ENCODE assay signal across 12 cellular contexts in the genomic region with DNA sequence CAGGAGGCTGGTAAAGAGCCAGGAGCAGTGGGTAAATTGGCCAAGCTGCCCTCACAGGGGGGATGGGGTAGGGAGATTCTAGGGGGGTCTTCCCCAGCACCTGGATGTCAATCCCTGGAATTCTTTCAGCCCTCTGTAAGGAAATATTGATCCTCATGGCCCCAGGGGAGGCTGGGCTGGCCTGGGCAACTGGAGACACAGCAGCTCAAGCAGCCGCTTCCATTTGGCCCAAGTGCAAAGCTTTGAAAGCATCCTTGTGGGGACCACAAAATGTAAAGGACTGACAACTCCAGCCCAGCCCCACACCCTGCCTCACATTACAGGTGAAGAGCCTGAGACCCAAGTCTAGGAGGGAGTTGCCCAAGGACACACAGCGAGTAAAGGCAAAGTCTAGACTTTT. TPM values are rescaled to one million over a fixed set of nuclear protein-coding genes. Genes with fewer than 3 reads are reported as not detected.
DNase-seq lines count a peak whose midpoint lies in the region; ATAC-seq and TF ChIP-seq lines count a peak whose summit lies in the region.
"Had no signal": no experiment of that assay in that cellular context is flagged by ENCODE, and none has a peak within 500 bp of the region (broad histone marks: within the 10 kb centered on the region; RNA-seq: fewer than 3 reads in every experiment).

No MANE protein-coding gene starts in this region.

- intact Hi-C loops in ascending aorta (cut with DNase I) = no loop called here
- intact Hi-C loops in lower lobe of right lung (cut with DNase I) = no loop called here

- H3K9me3 ChIP-seq in BLaER1 treated with 17β-estradiol and CSF1 and Interleukin-3, amounts not matched to agents 10 nM and 100 nM (replicated peaks in 1 of 11) = no peaks in the 10 kb centered on the region
- H3K9me3 ChIP-seq in ascending aorta (no peaks in the 10 kb centered on the region), lower lobe of right lung (no peaks in the 10 kb centered on the region)

- TF ChIP-seq CTCF in ascending aorta (IDR thresholded peaks at IDR 0.05) (no peak), lower lobe of right lung (IDR thresholded peaks at IDR 0.05) (no peak)

- peaks cover 0 to 9% (median 0%) of the 10 kb centered on the region in 11 experiments; a peak in 2 of 22 replicates for H3K36me3 ChIP-seq in BLaER1 treated with 17β-estradiol and CSF1 and Interleukin-3, amounts not matched to agents 10 nM and 100 nM
- H3K36me3 ChIP-seq in ascending aorta (peaks cover 11 to 14% of the 10 kb centered on the region in 2 donors), lower lobe of right lung (peaks cover 11% of the 10 kb centered on the region)

- H4K20me1 ChIP-seq in BLaER1 treated with 17β-estradiol and CSF1 and Interleukin-3, amounts not matched to agents 10 nM and 100 nM = no peaks in the 10 kb centered on the region; a peak in 3 of 22 replicates

- no peaks in the 10 kb centered on the region for H3K27me3 ChIP-seq in BLaER1 treated with 17β-estradiol and CSF1 and Interleukin-3, amounts not matched to agents 10 nM and 100 nM
- H3K27me3 ChIP-seq in ascending aorta (no peaks in the 10 kb centered on the region), lower lobe of right lung (ENCODE audit: low read depth) (no peaks in the 10 kb centered on the region)

- no peak overlapping the region for H3K4me3 ChIP-seq in BLaER1 treated with 17β-estradiol and CSF1 and Interleukin-3, amounts not matched to agents 10 nM and 100 nM
- H3K4me3 ChIP-seq in ascending aorta (no peak overlapping the region), lower lobe of right lung (no peak overlapping the region)

- ATAC-seq in lower lobe of right lung (no peak), HG03439 (IDR thresholded peaks at IDR 0.05; ENCODE audit: unreplicated experiment) (no peak), HG03108 (IDR thresholded peaks at IDR 0.05; ENCODE audit: unreplicated experiment) (no peak)
- no peak for ATAC-seq in activated CD4-positive, CD25-positive, alpha-beta regulatory T cell treated with anti-CD3 and anti-CD28 coated beads, Interleukin-2, amount 50 U/mL, for 24 hours
- ATAC-seq: activated CD8-positive, alpha-beta T cell treated with anti-CD3 and anti-CD28 coated beads for 36 hours had no signal

- H3K9ac ChIP-seq in BLaER1 treated with 17β-estradiol and CSF1 and Interleukin-3, amounts not matched to agents 10 nM and 100 nM = peak overlapping the region in 4 of 11 experiments; percentile 4 to 41 (median 24); a peak in 1 of 22 replicates

- peak overlapping the region in 9 of 11 experiments; percentile 93 to 99 (median 97); a peak in 14 of 22 replicates for H3K27ac ChIP-seq in BLaER1 treated with 17β-estradiol and CSF1 and Interleukin-3, amounts not matched to agents 10 nM and 100 nM
- H3K27ac ChIP-seq in ascending aorta (peak overlapping the region; percentile 88 to 97), lower lobe of right lung (peak overlapping the region; percentile 95), substantia nigra (ENCODE audit: low read depth, low read length, poor library complexity, severe bottlenecking) (peak overlapping the region; percentile 79)

- peaks cover 51 to 69% (median 61%) of the 10 kb centered on the region in 10 experiments for H3K4me1 ChIP-seq in BLaER1 treated with 17β-estradiol and CSF1 and Interleukin-3, amounts not matched to agents 10 nM and 100 nM
- peaks cover 34 to 54% of the 10 kb centered on the region in 2 donors for H3K4me1 ChIP-seq in ascending aorta
- peaks cover 49% of the 10 kb centered on the region for H3K4me1 ChIP-seq in lower lobe of right lung

- peak overlapping the region in 10 of 11 experiments; percentile 57 to 99 (median 97); a peak in 19 of 22 replicates for H3K4me2 ChIP-seq in BLaER1 treated with 17β-estradiol and CSF1 and Interleukin-3, amounts not matched to agents 10 nM and 100 nM

- DNase-seq in ascending aorta (ENCODE audit: low spot score in 2 of 2) = no peak
- no peak for DNase-seq in lower lobe of right lung
- DNase-seq in substantia nigra (lab: John Stamatoyannopoulos, UW) = no peak
- DNase-seq in cerebellum (ENCODE audit: low spot score) = no peak
- DNase-seq: activated CD8-positive, alpha-beta T cell treated with anti-CD3 and anti-CD28 coated beads for 36 hours; effector CD4-positive, alpha-beta T cell; mesendoderm; NCI-H1417 treated with DMSO at 0.1 percent for 48 hours had no signal

RNA-seq across cellular contexts. Expression of gene MRPS23, which starts 39.4 kb away (rescaled TPM):
- total RNA-seq in ascending aorta (2.0 TPM), lower lobe of right lung (35.4 TPM), cerebellum (17.1 TPM)
